8 cellular contexts compared by ENCODE assay signal in the genomic region with DNA sequence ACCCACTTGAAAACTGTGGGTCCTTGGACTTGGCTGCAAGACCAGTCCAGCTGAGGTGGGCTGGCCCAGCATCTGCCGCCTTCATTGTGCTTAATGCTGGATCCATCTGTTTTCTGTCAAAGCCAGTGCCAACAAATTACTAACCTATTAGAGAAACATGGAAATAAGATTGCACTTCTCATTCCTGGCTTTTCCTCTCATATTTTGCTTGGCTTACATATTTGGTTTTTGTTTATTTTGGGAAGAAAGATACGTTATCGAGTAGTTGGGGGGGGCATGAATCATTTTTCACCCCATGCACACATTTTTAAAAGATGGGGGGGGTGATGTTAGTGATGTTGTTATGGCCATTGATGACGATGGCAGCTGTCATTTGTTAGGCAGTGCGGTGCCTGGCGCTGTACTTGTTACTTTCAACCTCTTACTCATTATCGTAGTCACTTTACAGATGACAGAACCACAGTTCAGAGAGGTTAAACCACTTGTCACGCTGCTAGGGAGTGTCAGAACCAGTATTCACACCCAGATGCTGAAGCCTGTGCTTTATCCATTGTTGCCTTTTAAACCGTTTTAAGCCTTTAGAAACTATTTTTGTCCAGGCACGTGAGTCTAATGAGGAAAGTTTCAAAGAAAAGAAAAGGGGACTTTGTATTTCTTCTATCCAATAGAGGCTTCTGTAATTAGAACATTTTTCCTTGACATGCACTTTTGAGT.
DNase-seq lines count a peak whose midpoint lies in the region; ATAC-seq and TF ChIP-seq lines count a peak whose summit lies in the region.

No MANE protein-coding gene starts in this region.

- no peak overlapping the region for H3K27ac Mint-ChIP-seq in T-cell

- H3K36me3 Mint-ChIP-seq in T-cell, result peaks cover 30% of the 10 kb centered on the region

- no peak for TF ChIP-seq CTCF in foreskin fibroblast (IDR thresholded peaks at IDR 0.05; ENCODE audit: low read depth, low read length)

- no peak overlapping the region for H3K4me3 Mint-ChIP-seq in T-cell

- no peaks in the 10 kb centered on the region for H3K27me3 Mint-ChIP-seq in T-cell

- in situ Hi-C loops in KBM-7 (cut with MboI; ENCODE audit: low pct_unique_long_range_greater_than_20kb, low sequenced_read_pairs), result no loop called here

- POLR2A ChIA-PET in T-cell (lab: Charles Lee), result no interaction called here

- DNase-seq in NCI-H2081 (lab: John Stamatoyannopoulos, UW), result peak; percentile 30 to 44
- DNase-seq in NCI-H2081 treated with DMSO at 0.1 percent for 48 hours (lab: John Stamatoyannopoulos, UW), result no peak
- DNase-seq in T-cell, result peak in 29 of 34 experiments; percentile 9 to 69 (median 37)
- peak; percentile 70 to 82 for DNase-seq in foreskin fibroblast
- DNase-seq in stimulated activated CD8-positive, alpha-beta memory T cell treated with anti-CD3 and anti-CD28 coated beads, Interleukin-4, amount 100 ng/mL, for 1 hour (ENCODE audit: low read depth in 2 of 2, low spot score in 1 of 2), result peak; percentile 9 to 15
- DNase-seq in left lobe of liver (ENCODE audit: low spot score), result no peak
- DNase-seq in KBM-7, result no peak

- no peak overlapping the region for H3K4me3 ChIP-seq in foreskin fibroblast (ENCODE audit: low read depth in 1 of 2, low read length in 2 of 2)

- H3K9me3 Mint-ChIP-seq in T-cell, result no peaks in the 10 kb centered on the region

- CTCF ChIA-PET in T-cell (lab: Charles Lee), result interaction anchor here in 1 of 2 donors (0.5 kb wide), 1 partner anchor 470 kb away, joined by 3 read pairs; no protein-coding TSS in a partner anchor

- peaks cover 12 to 33% (median 16%) of the 10 kb centered on the region in 3 donors for H3K4me1 Mint-ChIP-seq in T-cell

- ATAC-seq in T-cell (replicated peaks in 1 of 4) (peak in 2 of 4 experiments; percentile 63 to 75), left lobe of liver (no peak), GM21786 (IDR thresholded peaks at IDR 0.05; ENCODE audit: unreplicated experiment) (no peak)

Comparison
In these comparisons a context has a peak if more than half of its experiments do, and no peak if none do; other contexts are left out.
1. DNase-seq: peak in NCI-H2081 (2 of 2), T-cell (29 of 34), foreskin fibroblast (2 of 2) and stimulated activated CD8-positive, alpha-beta memory T cell treated with anti-CD3 and anti-CD28 coated beads, Interleukin-4, amount 100 ng/mL, for 1 hour (2 of 2); none in NCI-H2081 treated with DMSO at 0.1 percent for 48 hours (single experiment), left lobe of liver (single experiment) and KBM-7 (single experiment).